13 cellular contexts compared by ENCODE assay signal in genomic region chr11:73974611-73975478, GRCh38. TPM values are rescaled to one million over a fixed set of nuclear protein-coding genes. Genes with fewer than 3 reads are reported as not detected.
DNase-seq lines count a peak whose midpoint lies in the region; ATAC-seq and TF ChIP-seq lines count a peak whose summit lies in the region.
"Had no signal": no experiment of that assay in that cellular context is flagged by ENCODE, and none has a peak within 500 bp of the region (broad histone marks: within the 10 kb centered on the region; RNA-seq: fewer than 3 reads in every experiment).

No MANE protein-coding gene starts in this region.

- H3K27me3 ChIP-seq in stomach: no peaks in the 10 kb centered on the region

- H3K4me1 ChIP-seq in stomach: peaks cover 0 to 61% (median 32%) of the 10 kb centered on the region in 4 donors

- TF ChIP-seq CTCF in RWPE1 (conservative IDR thresholded peaks at IDR 0.05; ENCODE audit: low read depth): no peak
- no peak for TF ChIP-seq CTCF in stomach (IDR thresholded peaks at IDR 0.05)

- CTCF ChIA-PET in activated naive CD4-positive, alpha-beta T cell treated with anti-CD3 and anti-CD28 coated beads, Interleukin-2, amount 10 ng/mL, durations not matched to agents 7 days and 5 days (lab: Charles Lee): interaction anchor here (1.1 kb wide), 1 partner anchor 30 kb away, joined by 3 read pairs; no protein-coding TSS in a partner anchor
- CTCF ChIA-PET in RWPE1 (lab: Yijun Ruan, JAX): no interaction called here

- peaks cover 75% of the 10 kb centered on the region for H3K36me3 Mint-ChIP-seq in activated naive CD4-positive, alpha-beta T cell treated with anti-CD3 and anti-CD28 coated beads, Interleukin-2, amount 10 ng/mL, durations not matched to agents 7 days and 5 days
- peaks cover 99% of the 10 kb centered on the region for H3K36me3 Mint-ChIP-seq in effector memory CD8-positive, alpha-beta T cell (ENCODE audit: insufficient read depth)

- DNase-seq in activated naive CD4-positive, alpha-beta T cell treated with anti-CD3 and anti-CD28 coated beads, Interleukin-2, amount 10 ng/mL, durations not matched to agents 7 days and 5 days: no peak
- DNase-seq in activated naive CD4-positive, alpha-beta T cell (lab: John Stamatoyannopoulos, UW): no peak
- no peak for DNase-seq in RWPE1 (ENCODE audit: low spot score)
- DNase-seq in effector memory CD8-positive, alpha-beta T cell: no peak
- DNase-seq in stomach: no peak
- no peak for DNase-seq in SIG-M5 (lab: John Stamatoyannopoulos, UW)
- no peak for DNase-seq in MV-4-11 (lab: John Stamatoyannopoulos, UW)
- DNase-seq in GM03348 (ENCODE audit: low spot score): no peak
- DNase-seq: DMS153, NCI-H1092 had no signal

- no peak for TF ChIP-seq POLR2A in stomach (IDR thresholded peaks at IDR 0.05)

- no peak overlapping the region for H3K4me3 ChIP-seq in stomach
- H3K4me3 ChIP-seq: smooth muscle cell had no signal

- intact Hi-C loops in stomach (cut with DNase I; ENCODE audit: low total_unique reads): loop anchor here (10.0 kb wide), 1 partner anchor 50 kb away; no protein-coding TSS in a partner anchor

- peak overlapping the region; percentile 77 for H3K27ac ChIP-seq in RWPE1
- peak overlapping the region in 3 of 5 donors; percentile 24 to 62 (median 49) for H3K27ac ChIP-seq in stomach

- peaks cover 20 to 64% (median 49%) of the 10 kb centered on the region in 4 donors for H3K36me3 ChIP-seq in stomach

- ATAC-seq in effector memory CD8-positive, alpha-beta T cell (replicated peaks): no peak

- WGBS in stomach, 5 donors: 89 to 91% (median 90%) methylated on average over 13 of the region's 13 CpGs

- no peaks in the 10 kb centered on the region for H3K9me3 ChIP-seq in stomach

- POLR2A ChIA-PET in RWPE1 (lab: Yijun Ruan, JAX; ENCODE audit: low non-redundant PET): no interaction called here

- TF ChIP-seq EP300 in stomach (IDR thresholded peaks at IDR 0.05): no peak

- H3K27ac Mint-ChIP-seq in activated naive CD4-positive, alpha-beta T cell treated with anti-CD3 and anti-CD28 coated beads, Interleukin-2, amount 10 ng/mL, durations not matched to agents 7 days and 5 days: peak overlapping the region; percentile 99
- peak overlapping the region; percentile 84 to 98 for H3K27ac Mint-ChIP-seq in effector memory CD8-positive, alpha-beta T cell
- H3K27ac Mint-ChIP-seq: mesothelial cell of epicardium had no signal

- no peaks in the 10 kb centered on the region for H3K9me3 Mint-ChIP-seq in activated naive CD4-positive, alpha-beta T cell treated with anti-CD3 and anti-CD28 coated beads, Interleukin-2, amount 10 ng/mL, durations not matched to agents 7 days and 5 days
- no peaks in the 10 kb centered on the region for H3K9me3 Mint-ChIP-seq in effector memory CD8-positive, alpha-beta T cell
- H3K9me3 Mint-ChIP-seq: mesothelial cell of epicardium had no signal

- peak overlapping the region; percentile 56 for H3K4me3 Mint-ChIP-seq in activated naive CD4-positive, alpha-beta T cell treated with anti-CD3 and anti-CD28 coated beads, Interleukin-2, amount 10 ng/mL, durations not matched to agents 7 days and 5 days
- peak overlapping the region; percentile 56 to 92 for H3K4me3 Mint-ChIP-seq in effector memory CD8-positive, alpha-beta T cell
- H3K4me3 Mint-ChIP-seq: mesothelial cell of epicardium had no signal

- peaks cover 94% of the 10 kb centered on the region for H3K4me1 Mint-ChIP-seq in activated naive CD4-positive, alpha-beta T cell treated with anti-CD3 and anti-CD28 coated beads, Interleukin-2, amount 10 ng/mL, durations not matched to agents 7 days and 5 days
- peaks cover 80 to 88% of the 10 kb centered on the region in 2 donors for H3K4me1 Mint-ChIP-seq in effector memory CD8-positive, alpha-beta T cell (ENCODE audit: low read depth in 2 of 2)

- H3K27me3 Mint-ChIP-seq in activated naive CD4-positive, alpha-beta T cell treated with anti-CD3 and anti-CD28 coated beads, Interleukin-2, amount 10 ng/mL, durations not matched to agents 7 days and 5 days: no peaks in the 10 kb centered on the region
- no peaks in the 10 kb centered on the region for H3K27me3 Mint-ChIP-seq in effector memory CD8-positive, alpha-beta T cell

RNA-seq across cellular contexts. Expression of gene UCP2, which starts 7.8 kb away (rescaled TPM):
- total RNA-seq in stomach: 100 to 1,000 TPM in 1 of 5 donors, 10 to 100 TPM in 4; 15.2 to 111 (median 41.9) TPM
- 10 to 100 TPM; 21.9 to 55.3 (median 49.3) TPM for polyA plus RNA-seq in stomach

RNA-seq across cellular contexts. Expression of gene DNAJB13, which starts 24.0 kb away (rescaled TPM):
- not detected for total RNA-seq in stomach
- polyA plus RNA-seq in stomach: under 1 TPM in 1 of 3 donors, not detected in 2; 0.28 TPM
- total RNA-seq: osteoblast, smooth muscle cell had no signal
- polyA plus RNA-seq: smooth muscle cell had no signal

RNA-seq across cellular contexts. Expression of gene UCP3, which starts 34.0 kb away (rescaled TPM):
- total RNA-seq in stomach: 10 to 100 TPM in 1 of 5 donors, 1 to 10 TPM in 1, under 1 TPM in 2, not detected in 1; under 0.01 to 28.0 (median 1.3) TPM
- 1 to 10 TPM in 1 of 3 donors, under 1 TPM in 2; 0.19 to 1.4 (median 0.70) TPM for polyA plus RNA-seq in stomach
